Comparison of ENCODE assay signal across 8 cellular contexts in the genomic region with DNA sequence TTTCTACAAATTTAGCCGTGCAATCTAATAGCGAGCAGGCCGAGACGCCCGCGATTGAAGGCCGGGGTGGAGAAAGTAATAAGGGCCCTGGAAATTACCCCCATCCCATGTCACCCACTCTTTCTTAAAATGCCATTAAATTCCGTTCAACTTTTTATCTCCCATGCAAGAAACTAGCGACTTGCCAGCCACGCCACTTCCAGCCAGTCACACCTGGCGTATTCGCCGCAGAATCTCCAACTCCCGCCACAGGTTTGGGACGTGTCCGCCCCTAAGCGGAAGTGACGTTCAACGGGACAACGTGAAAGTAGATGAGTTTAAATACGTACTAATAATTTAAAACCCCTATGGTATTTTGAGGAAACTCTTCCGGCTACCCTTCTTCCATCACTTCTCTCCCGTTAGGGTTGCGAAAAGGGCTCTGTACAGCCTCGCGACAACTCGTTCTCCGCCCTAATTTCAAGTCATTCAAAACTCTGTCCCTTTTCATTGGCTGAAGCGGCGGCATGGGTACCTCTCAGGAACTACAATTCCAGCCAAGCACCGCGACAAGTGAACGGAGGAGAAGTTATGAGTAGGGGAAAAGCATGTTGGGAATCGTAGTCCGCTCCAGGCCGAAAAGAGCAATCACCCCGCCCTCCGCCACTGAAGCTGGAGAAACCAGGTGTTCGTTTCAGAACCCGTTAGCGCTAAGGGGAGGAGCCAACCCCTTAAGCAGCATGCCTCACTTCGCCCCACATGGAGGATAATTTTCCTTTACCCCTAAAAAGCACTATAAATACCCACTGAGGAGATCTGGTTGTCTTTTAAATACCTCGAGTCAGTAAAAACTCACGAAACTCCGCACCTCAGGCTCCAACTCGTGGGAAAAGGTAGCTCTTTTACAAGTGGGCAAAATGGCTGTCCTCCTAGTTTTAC. TPM values are rescaled to one million over a fixed set of nuclear protein-coding genes. Genes with fewer than 3 reads are reported as not detected.
A peak's percentile ranks its signal among the peaks of the same experiment; 100 is the strongest.
DNase-seq lines count a peak whose midpoint lies in the region; ATAC-seq and TF ChIP-seq lines count a peak whose summit lies in the region.

A gene (minus strand): TSS at position 906 of the 918 bp plus-strand sequence.

- WGBS in adipose tissue, 3 donors: 0 to 1% (median 0%) methylated on average over 46 of the region's 46 CpGs
- no CpG with 5 or more reads among the region's 46 CpGs for WGBS in trophoblast cell (ENCODE audit: extremely low coverage, insufficient coverage, insufficient read length)
- WGBS in tibial nerve, 2 donors: 1% methylated on average over 45 to 46 of the region's 46 CpGs

- H3K4me1 ChIP-seq in trophoblast cell (ENCODE audit: control insufficient read depth in 1 of 2, insufficient read depth in 2 of 2, low read length in 2 of 2): no peaks in the 10 kb centered on the region
- peaks cover 0 to 28% (median 3%) of the 10 kb centered on the region in 4 donors for H3K4me1 ChIP-seq in tibial nerve

- peak within 1 kb of the TSS; percentile 71 for H3K18ac ChIP-seq in trophoblast cell (ENCODE audit: low read length)

- H2AFZ ChIP-seq in trophoblast cell (ENCODE audit: insufficient read depth, low read length, poor library complexity): peak within 1 kb of the TSS; percentile 89

- H2BK120ac ChIP-seq in trophoblast cell (ENCODE audit: insufficient read depth, low read length, poor library complexity): peak within 1 kb of the TSS; percentile 46

- DNase-seq in GM13977 (ENCODE audit: low spot score) (peak; percentile 87), NCI-H1436 treated with DMSO at 0.1 percent for 48 hours (lab: John Stamatoyannopoulos, UW) (peak; percentile 96), SW480 (ENCODE audit: low spot score) (peak; percentile 99), cardiac septum (ENCODE audit: low spot score) (peak; percentile 95), trophoblast cell (peak; percentile 98), tibial nerve (ENCODE audit: low spot score in 2 of 2) (peak; percentile 86 to 94)

- peak; percentile 11 to 15 for TF ChIP-seq EP300 in tibial nerve (IDR thresholded peaks at IDR 0.05)

- H3K4me2 ChIP-seq in trophoblast cell (ENCODE audit: low read length): peak within 1 kb of the TSS; percentile 95

- H4K12ac ChIP-seq in trophoblast cell (ENCODE audit: low read depth, low read length): peak within 1 kb of the TSS; percentile 39

- TF ChIP-seq POLR2A in tibial nerve (IDR thresholded peaks at IDR 0.05): no peak

- H3K14ac ChIP-seq in trophoblast cell (ENCODE audit: low read length): peak within 1 kb of the TSS; percentile 86

- peaks cover 9% of the 10 kb centered on the region for H3K79me1 ChIP-seq in trophoblast cell (ENCODE audit: low read length)

- H3K9ac ChIP-seq in trophoblast cell (ENCODE audit: low read length): peak within 1 kb of the TSS; percentile 87

- peak within 1 kb of the TSS; percentile 68 for H2BK5ac ChIP-seq in trophoblast cell (ENCODE audit: low read depth, low read length, poor library complexity)

- in situ Hi-C loops in GM13977 (cut with MboI; ENCODE audit: low pct_unique_long_range_greater_than_20kb, low sequenced_read_pairs, unreplicated experiment): no loop called here

- intact Hi-C loops in cardiac septum (cut with DNase I): loop anchor here (2.0 to 10.0 kb wide), 3 partner anchors 210 to 606 kb away; a partner anchor contains a TSS

- H4K91ac ChIP-seq in trophoblast cell (ENCODE audit: low read depth, low read length): peak within 1 kb of the TSS; percentile 56

- ATAC-seq in HG02852 (IDR thresholded peaks at IDR 0.05; ENCODE audit: unreplicated experiment): peak; percentile 68

- peaks cover 4% of the 10 kb centered on the region for H3K79me2 ChIP-seq in trophoblast cell (ENCODE audit: control insufficient read depth, insufficient read depth, low read length, poor library complexity)

- H3K4me3 ChIP-seq in trophoblast cell (ENCODE audit: low read depth, low read length): peak within 1 kb of the TSS; percentile 98
- H3K4me3 ChIP-seq in tibial nerve: peak within 1 kb of the TSS; percentile 72 to 98 (median 86)

- H3K27ac ChIP-seq in adipose tissue (ENCODE audit: low read depth, low read length) (peak within 1 kb of the TSS; percentile 75), trophoblast cell (ENCODE audit: low read depth, low read length) (peak within 1 kb of the TSS; percentile 69), tibial nerve (peak within 1 kb of the TSS; percentile 89 to 97 (median 96))

- no peaks in the 10 kb centered on the region for H3K27me3 ChIP-seq in trophoblast cell (ENCODE audit: insufficient read depth, low read length)
- no peaks in the 10 kb centered on the region for H3K27me3 ChIP-seq in tibial nerve

- peak within 1 kb of the TSS; percentile 49 for H2AK5ac ChIP-seq in trophoblast cell (ENCODE audit: low read length)

- peak within 1 kb of the TSS; percentile 68 for H4K8ac ChIP-seq in trophoblast cell (ENCODE audit: low read depth, low read length)

- peaks cover 0 to 2% of the 10 kb centered on the region in 2 experiments for H3K36me3 ChIP-seq in trophoblast cell (ENCODE audit: control insufficient read depth in 1 of 2, insufficient read depth in 2 of 2, low read length in 2 of 2)
- no peaks in the 10 kb centered on the region for H3K36me3 ChIP-seq in tibial nerve

- H3K9me3 ChIP-seq in trophoblast cell (ENCODE audit: insufficient read depth, low read depth, low read length): peaks cover 3% of the 10 kb centered on the region
- no peaks in the 10 kb centered on the region for H3K9me3 ChIP-seq in tibial nerve

- no peak within 1 kb of the TSS for H3K23ac ChIP-seq in trophoblast cell (ENCODE audit: low read length)

- no peak within 1 kb of the TSS for H2BK12ac ChIP-seq in trophoblast cell (ENCODE audit: low read length)

- TF ChIP-seq CTCF in GM13977 (IDR thresholded peaks at IDR 0.05; ENCODE audit: extremely low read depth, insufficient read depth, missing control alignments): no peak
- TF ChIP-seq CTCF in tibial nerve (IDR thresholded peaks at IDR 0.05): no peak

- H3K4ac ChIP-seq in trophoblast cell (ENCODE audit: low read depth, low read length): peak within 1 kb of the TSS; percentile 19

RNA-seq across cellular contexts. Expression of the gene that starts here (rescaled TPM):
- 1 to 10 TPM; 1.5 to 2.7 (median 2.0) TPM for polyA plus RNA-seq in adipose tissue
- total RNA-seq in cardiac septum (1.4 TPM), tibial nerve (1 to 10 TPM; 4.8 to 9.3 (median 5.5) TPM)
- polyA plus RNA-seq in trophoblast cell (2013): 3.7 TPM in 2 replicates

Comparison
In these comparisons a context has a peak if more than half of its experiments do, and no peak if none do; other contexts are left out.
1. Peak in every context shown above with its lines: DNase-seq, ATAC-seq, H3K4me3 ChIP-seq and H3K27ac ChIP-seq.